In genomic region chr22:17106161-17106784, GRCh38 we compare ENCODE assay signal across 13 cellular contexts. TPM values are rescaled to one million over a fixed set of nuclear protein-coding genes. Genes with fewer than 3 reads are reported as not detected.
DNase-seq lines count a peak whose midpoint lies in the region; ATAC-seq and TF ChIP-seq lines count a peak whose summit lies in the region.
"Had no signal": no experiment of that assay in that cellular context is flagged by ENCODE, and none has a peak within 500 bp of the region (broad histone marks: within the 10 kb centered on the region; RNA-seq: fewer than 3 reads in every experiment).

No MANE protein-coding gene starts in this region.

- no peaks in the 10 kb centered on the region for H3K9me3 Mint-ChIP-seq in activated CD4-positive, alpha-beta T cell treated with anti-CD3 and anti-CD28 coated beads for 36 hours (ENCODE audit: low read depth)

- H3K9me3 ChIP-seq in spleen, result no peaks in the 10 kb centered on the region
- H3K9me3 ChIP-seq: gastrocnemius medialis had no signal

- no peak overlapping the region for H3K4me3 ChIP-seq in choroid plexus epithelial cell (ENCODE audit: low read depth, low read length)
- peak overlapping the region in 3 of 8 donors; percentile 10 to 48 (median 19) for H3K4me3 ChIP-seq in spleen
- H3K4me3 ChIP-seq: gastrocnemius medialis had no signal

- no peaks in the 10 kb centered on the region for H3K27me3 ChIP-seq in spleen (replicated peaks in 1 of 7)
- H3K27me3 ChIP-seq: gastrocnemius medialis had no signal

- CTCF ChIA-PET in activated CD4-positive, alpha-beta T cell treated with anti-CD3 and anti-CD28 coated beads for 36 hours (lab: Charles Lee), result interaction anchor here (0.9 to 1.0 kb wide), 3 partner anchors 10 to 17 kb away, joined by 3 to 4 read pairs (median 3); no protein-coding TSS in a partner anchor

- H3K27ac ChIP-seq in spleen, result peak overlapping the region; percentile 13 to 94 (median 77)
- H3K27ac ChIP-seq: gastrocnemius medialis had no signal

- intact Hi-C loops in activated CD4-positive, alpha-beta T cell treated with anti-CD3 and anti-CD28 coated beads for 36 hours (cut with DNase I, micrococcal nuclease), result no loop called here
- intact Hi-C loops in spleen (cut with DNase I; ENCODE audit: low total_unique reads), result no loop called here

- H3K36me3 ChIP-seq in spleen, result peaks cover 2 to 97% (median 82%) of the 10 kb centered on the region in 6 donors

- TF ChIP-seq CTCF in choroid plexus epithelial cell (conservative IDR thresholded peaks at IDR 0.05; ENCODE audit: low read depth, low read length), result peak; percentile 23
- peak in 5 of 11 experiments; percentile 2 to 48 (median 28) for TF ChIP-seq CTCF in spleen (IDR thresholded peaks at IDR 0.05 in 8 of 11, conservative IDR thresholded peaks at IDR 0.05 in 3 of 11)

- H3K27ac Mint-ChIP-seq in activated CD4-positive, alpha-beta T cell treated with anti-CD3 and anti-CD28 coated beads for 36 hours, result peak overlapping the region; percentile 76

- no peak for DNase-seq in activated CD4-positive, alpha-beta T cell treated with anti-CD3 and anti-CD28 coated beads for 36 hours
- no peak for DNase-seq in activated CD4-positive, alpha-beta T cell treated with anti-CD3 and anti-CD28 coated beads, Interleukin-2, amount 50 U/mL, for 4 hours
- peak; percentile 46 for DNase-seq in NCI-H82 treated with DMSO at 0.1 percent for 48 hours (lab: John Stamatoyannopoulos, UW; ENCODE audit: unreplicated experiment)
- no peak for DNase-seq in choroid plexus epithelial cell (ENCODE audit: low read depth)
- DNase-seq in spleen, result peak; percentile 82
- DNase-seq in activated CD4-positive, CD25-positive, alpha-beta regulatory T cell treated with anti-CD3 and anti-CD28 coated beads, Interleukin-2, amount 50 U/mL, for 72 hours, result no peak
- DNase-seq in DMS 273 (lab: John Stamatoyannopoulos, UW; ENCODE audit: unreplicated experiment), result no peak
- DNase-seq: ACHN, cerebellar nuclear complex, gastrocnemius medialis, mesenchymal stem cell had no signal

- WGBS in spleen, 5 donors, result 68 to 79% (median 77%) methylated on average over 12 of the region's 12 CpGs

- peaks cover 48% of the 10 kb centered on the region for H3K4me1 Mint-ChIP-seq in activated CD4-positive, alpha-beta T cell treated with anti-CD3 and anti-CD28 coated beads for 36 hours

- peaks cover 0 to 92% (median 32%) of the 10 kb centered on the region in 6 donors for H3K4me1 ChIP-seq in spleen
- H3K4me1 ChIP-seq: gastrocnemius medialis had no signal

- peak; percentile 45 for ATAC-seq in activated CD4-positive, alpha-beta T cell treated with anti-CD3 and anti-CD28 coated beads for 36 hours
- ATAC-seq in GM18517 (IDR thresholded peaks at IDR 0.05; ENCODE audit: unreplicated experiment), result no peak
- ATAC-seq: gastrocnemius medialis, Panc1 had no signal

- POLR2A ChIA-PET in activated CD4-positive, alpha-beta T cell treated with anti-CD3 and anti-CD28 coated beads for 36 hours (lab: Charles Lee), result no interaction called here

- no peaks in the 10 kb centered on the region for H3K27me3 Mint-ChIP-seq in activated CD4-positive, alpha-beta T cell treated with anti-CD3 and anti-CD28 coated beads for 36 hours

- TF ChIP-seq POLR2A in spleen (IDR thresholded peaks at IDR 0.05), result no peak

- peaks cover 47% of the 10 kb centered on the region for H3K36me3 Mint-ChIP-seq in activated CD4-positive, alpha-beta T cell treated with anti-CD3 and anti-CD28 coated beads for 36 hours (ENCODE audit: low read depth)

- H3K4me3 Mint-ChIP-seq in activated CD4-positive, alpha-beta T cell treated with anti-CD3 and anti-CD28 coated beads for 36 hours, result peak overlapping the region; percentile 9

RNA-seq across cellular contexts. Expression of gene TMEM121B, which starts 14.9 kb away (rescaled TPM):
- under 1 TPM; 0.14 to 0.19 TPM for total RNA-seq in activated CD4-positive, alpha-beta T cell treated with anti-CD3 and anti-CD28 coated beads for 36 hours
- total RNA-seq in spleen, result 1 to 10 TPM in 3 of 7 donors, under 1 TPM in 4; 0.72 to 3.6 (median 0.98) TPM
- under 1 TPM; 0.03 to 0.19 (median 0.15) TPM for polyA plus RNA-seq in spleen

RNA-seq across cellular contexts. Expression of gene IL17RA, which starts 21.5 kb away (rescaled TPM):
- total RNA-seq in activated CD4-positive, alpha-beta T cell treated with anti-CD3 and anti-CD28 coated beads for 36 hours, result 10 to 100 TPM; 13.1 to 13.3 TPM
- 100 to 1,000 TPM in 1 of 7 donors, 10 to 100 TPM in 6; 38.0 to 100 (median 56.6) TPM for total RNA-seq in spleen
- 1 to 10 TPM; 2.9 to 8.4 (median 5.0) TPM for polyA plus RNA-seq in spleen

RNA-seq across cellular contexts. Expression of gene HDHD5, which starts 52.8 kb away (rescaled TPM):
- total RNA-seq in activated CD4-positive, alpha-beta T cell treated with anti-CD3 and anti-CD28 coated beads for 36 hours, result 10 to 100 TPM; 51.6 to 69.0 TPM
- total RNA-seq in spleen, result 10 to 100 TPM; 27.9 to 40.8 (median 31.6) TPM
- polyA plus RNA-seq in spleen, result 10 to 100 TPM; 25.4 to 47.6 (median 33.0) TPM

Comparison
In these comparisons a context has a peak if more than half of its experiments do, and no peak if none do; other contexts are left out.
1. DNase-seq: peak in NCI-H82 treated with DMSO at 0.1 percent for 48 hours (single experiment) and spleen (single experiment); none in activated CD4-positive, alpha-beta T cell treated with anti-CD3 and anti-CD28 coated beads for 36 hours (single experiment), activated CD4-positive, alpha-beta T cell treated with anti-CD3 and anti-CD28 coated beads, Interleukin-2, amount 50 U/mL, for 4 hours (0 of 2), choroid plexus epithelial cell (single experiment), activated CD4-positive, CD25-positive, alpha-beta regulatory T cell treated with anti-CD3 and anti-CD28 coated beads, Interleukin-2, amount 50 U/mL, for 72 hours (single experiment) and DMS 273 (single experiment).